Comparison of ENCODE assay signal across 8 cellular contexts in genomic region chr1:202615501-202616354, GRCh38.
DNase-seq lines count a peak whose midpoint lies in the region; ATAC-seq and TF ChIP-seq lines count a peak whose summit lies in the region.

No MANE protein-coding gene starts in this region.

- intact Hi-C loops in ascending aorta (cut with DNase I) (no loop called here), mucosa of descending colon (cut with DNase I, micrococcal nuclease) (no loop called here)
- intact Hi-C loops in CD4-positive, alpha-beta T cell (cut with DNase I, micrococcal nuclease) = no loop called here

- peaks cover 25 to 31% (median 27%) of the 10 kb centered on the region in 3 donors for H3K4me1 Mint-ChIP-seq in IgD-negative memory B cell
- peaks cover 22% of the 10 kb centered on the region for H3K4me1 Mint-ChIP-seq in CD4-positive, alpha-beta T cell (ENCODE audit: low read depth)

- H3K36me3 ChIP-seq in ascending aorta (peaks cover 7 to 11% of the 10 kb centered on the region in 2 donors), mucosa of descending colon (ENCODE audit: low read depth) (no peaks in the 10 kb centered on the region)

- H3K27me3 Mint-ChIP-seq in IgD-negative memory B cell = peaks cover 4% of the 10 kb centered on the region
- peaks cover 19% of the 10 kb centered on the region for H3K27me3 Mint-ChIP-seq in CD4-positive, alpha-beta T cell

- peak overlapping the region; percentile 25; the same call in 1 of the 2 replicates for H3K4me3 ChIP-seq in GM08714 (ENCODE audit: low read length)
- H3K4me3 ChIP-seq in ascending aorta = no peak overlapping the region
- no peak overlapping the region for H3K4me3 ChIP-seq in mucosa of descending colon

- POLR2A ChIA-PET in CD4-positive, alpha-beta T cell (lab: Charles Lee) = no interaction called here

- H3K4me3 Mint-ChIP-seq in IgD-negative memory B cell = peak overlapping the region; percentile 11 to 84 (median 68)
- H3K4me3 Mint-ChIP-seq in CD4-positive, alpha-beta T cell = no peak overlapping the region

- peaks cover 15 to 29% of the 10 kb centered on the region in 2 donors for H3K4me1 ChIP-seq in ascending aorta
- peaks cover 9% of the 10 kb centered on the region for H3K4me1 ChIP-seq in mucosa of descending colon (ENCODE audit: low read depth)

- no peaks in the 10 kb centered on the region for H3K9me3 Mint-ChIP-seq in IgD-negative memory B cell
- H3K9me3 Mint-ChIP-seq in CD4-positive, alpha-beta T cell = no peaks in the 10 kb centered on the region

- CTCF ChIA-PET in CD4-positive, alpha-beta T cell (lab: Charles Lee) = no interaction called here

- ATAC-seq in GM21576 (IDR thresholded peaks at IDR 0.05; ENCODE audit: unreplicated experiment) (peak; percentile 78), mucosa of descending colon (peak; percentile 54)
- no peak for ATAC-seq in CD4-positive, alpha-beta T cell (ENCODE audit: poor library complexity)

- peaks cover 2% of the 10 kb centered on the region for H3K36me3 Mint-ChIP-seq in IgD-negative memory B cell
- no peaks in the 10 kb centered on the region for H3K36me3 Mint-ChIP-seq in CD4-positive, alpha-beta T cell (ENCODE audit: low read depth)

- TF ChIP-seq CTCF in ascending aorta (IDR thresholded peaks at IDR 0.05) = no peak
- no peak for TF ChIP-seq CTCF in mucosa of descending colon (IDR thresholded peaks at IDR 0.05)
- TF ChIP-seq CTCF in CD4-positive, alpha-beta T cell (IDR thresholded peaks at IDR 0.05) = no peak

- no peak for DNase-seq in ascending aorta (ENCODE audit: low spot score in 2 of 2)
- DNase-seq in mucosa of descending colon = peak in 1 of 3 donors; percentile 29
- DNase-seq in NCI-H1417 (lab: John Stamatoyannopoulos, UW) = no peak
- DNase-seq in CD4-positive, alpha-beta T cell = no peak
- no peak for DNase-seq in NCI-H2107 (lab: John Stamatoyannopoulos, UW)

- peak overlapping the region in 2 of 3 donors; percentile 10 to 50 for H3K27ac Mint-ChIP-seq in IgD-negative memory B cell
- H3K27ac Mint-ChIP-seq in CD4-positive, alpha-beta T cell = no peak overlapping the region

- H3K9me3 ChIP-seq in ascending aorta = no peaks in the 10 kb centered on the region
- H3K9me3 ChIP-seq in mucosa of descending colon = no peaks in the 10 kb centered on the region
- H3K9me3 ChIP-seq in CD4-positive, alpha-beta T cell (ENCODE audit: control insufficient read depth, low read length) = no peaks in the 10 kb centered on the region

- H3K27ac ChIP-seq in ascending aorta = peak overlapping the region; percentile 70 to 76
- no peak overlapping the region for H3K27ac ChIP-seq in CD4-positive, alpha-beta T cell (ENCODE audit: low read depth, low read length)

- no peaks in the 10 kb centered on the region for H3K27me3 ChIP-seq in ascending aorta
- H3K27me3 ChIP-seq in CD4-positive, alpha-beta T cell (ENCODE audit: control insufficient read depth, insufficient read depth, low read length) = no peaks in the 10 kb centered on the region
